1 cellular context compared by ENCODE assay signal in the genomic region with DNA sequence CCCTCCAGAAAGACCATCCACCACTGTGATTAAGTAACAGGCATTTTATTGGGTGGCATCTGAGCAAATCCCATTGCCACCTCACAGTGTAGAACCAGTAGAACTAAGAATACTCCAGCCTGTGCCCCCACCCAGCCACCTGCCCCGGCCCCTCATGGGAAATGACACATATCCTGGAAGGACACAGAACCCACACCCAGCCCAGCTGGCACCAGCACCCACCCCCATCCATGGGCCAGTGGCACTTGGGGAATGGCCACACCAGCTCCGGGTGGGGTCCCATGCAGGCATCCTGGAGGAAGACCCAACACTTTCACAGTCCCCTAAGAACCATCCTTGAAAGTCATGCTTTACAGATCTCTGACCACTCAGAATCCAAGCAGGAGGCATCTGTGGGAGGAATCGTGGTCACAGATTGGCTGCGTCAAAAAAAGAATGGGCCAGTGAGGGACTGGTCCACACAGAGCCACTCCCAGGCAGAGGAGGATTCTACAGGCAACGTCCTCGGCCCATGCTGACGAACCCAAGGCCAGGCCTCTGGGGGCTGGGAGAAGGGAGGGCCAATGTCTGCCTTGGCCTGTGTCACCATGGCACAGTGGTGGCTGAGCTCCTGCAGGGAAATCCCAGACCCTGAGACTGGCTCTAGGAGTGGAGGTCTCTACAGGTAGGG.
TF ChIP-seq lines count a peak whose summit lies in the region.

No MANE protein-coding gene starts in this region.

TF ChIP-seq in HepG2, 621 proteins besides CTCF, POLR2A, EP300 and RAD21:
- TF ChIP-seq PAX8 (CRISPR knock-in tag; IDR thresholded peaks at IDR 0.05; ENCODE audit: borderline replicate concordance): no peak
- TF ChIP-seq POLR2G (IDR thresholded peaks at IDR 0.05; ENCODE audit: low read depth, low read length): 0 out of 2 replicates have a peak, but pooled peaks have one; percentile 24
TF ChIP-seq in HepG2: peak in this region for 1.
